In the genomic region with DNA sequence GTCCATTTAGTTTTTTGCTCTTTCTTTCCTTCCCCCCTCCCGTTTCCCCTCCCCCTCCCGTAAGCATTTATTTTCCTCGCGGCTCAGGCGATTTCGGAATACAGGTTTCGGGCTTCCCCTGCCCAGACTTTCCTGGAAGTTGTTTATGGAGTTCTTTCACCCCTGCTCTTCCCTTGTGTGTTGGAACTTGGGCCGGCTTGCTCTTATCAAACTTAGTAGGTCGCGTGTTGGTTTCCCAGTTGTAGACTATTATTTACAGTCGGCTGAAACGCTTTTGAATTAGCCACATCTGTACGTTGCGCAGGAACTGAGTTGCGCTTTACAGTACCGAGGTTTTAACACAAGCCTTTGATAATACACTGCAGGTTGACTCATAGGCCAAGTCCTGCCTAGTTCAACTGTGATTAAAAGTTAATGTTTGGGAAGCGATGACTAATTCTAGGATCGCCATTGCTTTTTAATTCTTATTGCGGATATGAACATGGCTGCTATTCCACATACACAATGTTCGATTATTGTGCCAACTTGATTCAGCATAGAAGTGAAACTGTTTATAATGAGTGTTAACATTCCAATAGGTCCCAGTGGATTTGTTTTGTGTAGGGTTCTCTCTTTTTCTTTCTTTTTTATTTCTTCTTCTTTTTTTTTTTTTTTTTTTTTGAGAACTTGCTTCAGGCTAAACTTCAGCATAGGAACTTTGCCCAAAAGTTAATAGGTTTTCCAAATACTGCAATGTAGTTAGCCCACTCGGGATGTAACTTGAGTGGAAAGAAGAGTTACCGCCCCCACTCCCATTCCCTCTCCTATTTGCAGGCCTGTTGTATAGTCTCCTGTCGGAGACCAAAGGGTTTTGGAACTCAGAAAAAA, we compare ENCODE assay signal across 8 cellular contexts.
DNase-seq lines count a peak whose midpoint lies in the region; ATAC-seq lines count a peak whose summit lies in the region.

No MANE protein-coding gene starts in this region.

- peak; percentile 44 to 47 for ATAC-seq in stimulated activated naive B cell treated with anti-CD40 and anti-IgM and Interleukin-4, amounts not matched to agents 10 μg/mL and 1 μg/mL and 100 μg/mL, for 72 hours (replicated peaks)
- ATAC-seq in GM18511 (IDR thresholded peaks at IDR 0.05; ENCODE audit: unreplicated experiment) = no peak
- ATAC-seq in HG02759 (IDR thresholded peaks at IDR 0.05; ENCODE audit: unreplicated experiment) = no peak

- H3K27me3 Mint-ChIP-seq in stimulated activated naive B cell treated with anti-CD40 and anti-IgM and Interleukin-4, amounts not matched to agents 10 μg/mL and 1 μg/mL and 100 μg/mL, for 72 hours = peaks cover 43 to 61% of the 10 kb centered on the region in 2 donors

- H3K9me3 Mint-ChIP-seq in stimulated activated naive B cell treated with anti-CD40 and anti-IgM and Interleukin-4, amounts not matched to agents 10 μg/mL and 1 μg/mL and 100 μg/mL, for 72 hours = no peaks in the 10 kb centered on the region

- peak overlapping the region; percentile 31 for H3K27ac Mint-ChIP-seq in stimulated activated naive B cell treated with anti-CD40 and anti-IgM and Interleukin-4, amounts not matched to agents 10 μg/mL and 1 μg/mL and 100 μg/mL, for 72 hours

- H3K36me3 Mint-ChIP-seq in stimulated activated naive B cell treated with anti-CD40 and anti-IgM and Interleukin-4, amounts not matched to agents 10 μg/mL and 1 μg/mL and 100 μg/mL, for 72 hours = peaks cover 3 to 4% of the 10 kb centered on the region in 2 donors

- peak overlapping the region; percentile 61 for H3K4me3 Mint-ChIP-seq in stimulated activated naive B cell treated with anti-CD40 and anti-IgM and Interleukin-4, amounts not matched to agents 10 μg/mL and 1 μg/mL and 100 μg/mL, for 72 hours

- DNase-seq in ELR (ENCODE audit: low read depth) (peak; percentile 97), RKO (ENCODE audit: low spot score) (peak; percentile 98), kidney glomerular epithelial cell (lab: John Stamatoyannopoulos, UW) (peak; percentile 84), NCI-H146 (lab: John Stamatoyannopoulos, UW) (no peak)
- peak; percentile 28 for DNase-seq in central memory CD4-positive, alpha-beta T cell
- DNase-seq in stimulated activated naive B cell treated with anti-CD40 and anti-IgM and Interleukin-4, amounts not matched to agents 10 μg/mL and 1 μg/mL and 100 μg/mL, for 72 hours = no peak

- H3K4me1 Mint-ChIP-seq in stimulated activated naive B cell treated with anti-CD40 and anti-IgM and Interleukin-4, amounts not matched to agents 10 μg/mL and 1 μg/mL and 100 μg/mL, for 72 hours = peaks cover 5 to 18% of the 10 kb centered on the region in 2 donors

Comparison
In these comparisons a context has a peak if more than half of its experiments do, and no peak if none do; other contexts are left out.
1. DNase-seq: peak in ELR (single experiment), RKO (single experiment), central memory CD4-positive, alpha-beta T cell (single experiment) and kidney glomerular epithelial cell (single experiment); none in stimulated activated naive B cell treated with anti-CD40 and anti-IgM and Interleukin-4, amounts not matched to agents 10 μg/mL and 1 μg/mL and 100 μg/mL, for 72 hours (single experiment) and NCI-H146 (single experiment).
2. ATAC-seq: peak in stimulated activated naive B cell treated with anti-CD40 and anti-IgM and Interleukin-4, amounts not matched to agents 10 μg/mL and 1 μg/mL and 100 μg/mL, for 72 hours (2 of 2); none in GM18511 (single experiment) and HG02759 (single experiment).